ENCODE assay signal across 15 cellular contexts in genomic region chr9:91182429-91182828, GRCh38.
DNase-seq lines count a peak whose midpoint lies in the region; ATAC-seq, FAIRE-seq and TF ChIP-seq lines count a peak whose summit lies in the region.
"Had no signal": no experiment of that assay in that cellular context is flagged by ENCODE, and none has a peak within 500 bp of the region (broad histone marks: within the 10 kb centered on the region; RNA-seq: fewer than 3 reads in every experiment).

No MANE protein-coding gene starts in this region.

- H3K4me2 ChIP-seq in OCI-LY7 (ENCODE audit: low read length): peak overlapping the region; percentile 70
- H3K4me2 ChIP-seq: smooth muscle cell had no signal

- H3K9me2 ChIP-seq in OCI-LY7 (ENCODE audit: insufficient read depth, low read length): no peaks in the 10 kb centered on the region

- no peaks in the 10 kb centered on the region for H3K27me3 Mint-ChIP-seq in naive thymus-derived CD8-positive, alpha-beta T cell
- H3K27me3 Mint-ChIP-seq: CD8-positive, alpha-beta memory T cell had no signal

- H3K9me3 ChIP-seq in OCI-LY7 (ENCODE audit: low read length): no peaks in the 10 kb centered on the region
- H3K9me3 ChIP-seq in esophagus squamous epithelium: no peaks in the 10 kb centered on the region
- H3K9me3 ChIP-seq in SJCRH30 (replicated peaks): no peaks in the 10 kb centered on the region

- TF ChIP-seq POLR2A in esophagus squamous epithelium (IDR thresholded peaks at IDR 0.05): no peak

- TF ChIP-seq CTCF in OCI-LY7 (conservative IDR thresholded peaks at IDR 0.05; ENCODE audit: low read length) (peak; percentile 30; the same call in 1 of the 2 replicates), esophagus squamous epithelium (IDR thresholded peaks at IDR 0.05) (no peak), D721Med (IDR thresholded peaks at IDR 0.05; ENCODE audit: insufficient read depth, missing control alignments) (no peak)

- no peak for FAIRE-seq in D721Med (lab: Jason Lieb, UNC)
- FAIRE-seq: astrocyte had no signal

- H2AFZ ChIP-seq in OCI-LY7 (ENCODE audit: low read length): peak overlapping the region; percentile 74; the same call in 1 of the 2 replicates

- no peak overlapping the region for H3K27ac Mint-ChIP-seq in naive thymus-derived CD8-positive, alpha-beta T cell

- peaks cover 44% of the 10 kb centered on the region for H3K4me1 ChIP-seq in OCI-LY7 (ENCODE audit: insufficient read depth, low read length, poor library complexity, severe bottlenecking)
- H3K4me1 ChIP-seq in esophagus squamous epithelium: peaks cover 11 to 61% (median 27%) of the 10 kb centered on the region in 3 donors
- H3K4me1 ChIP-seq in SJCRH30: no peaks in the 10 kb centered on the region

- H3K36me3 ChIP-seq in OCI-LY7 (ENCODE audit: insufficient read depth, low read length) (no peaks in the 10 kb centered on the region), esophagus squamous epithelium (no peaks in the 10 kb centered on the region), SJCRH30 (no peaks in the 10 kb centered on the region)

- no peaks in the 10 kb centered on the region for H4K20me1 ChIP-seq in OCI-LY7 (ENCODE audit: insufficient read depth, low read length)

- no peaks in the 10 kb centered on the region for H3K9me3 Mint-ChIP-seq in naive thymus-derived CD8-positive, alpha-beta T cell
- H3K9me3 Mint-ChIP-seq: CD8-positive, alpha-beta memory T cell; neural crest cell had no signal

- intact Hi-C loops in OCI-LY7 (cut with micrococcal nuclease; ENCODE audit: unreplicated experiment) (no loop called here), esophagus squamous epithelium (cut with DNase I) (no loop called here)

- BruUV-seq in OCI-LY7 (replicated peaks; lab: Mats Ljungman, UMichigan): no TSS peak

- DNase-seq in DMS53 (lab: John Stamatoyannopoulos, UW) (peak; percentile 14), DMS53 treated with DMSO at 0.1 percent for 48 hours (lab: John Stamatoyannopoulos, UW; ENCODE audit: unreplicated experiment) (no peak), OCI-LY7 (ENCODE audit: low spot score) (no peak), esophagus squamous epithelium (lab: John Stamatoyannopoulos, UW) (no peak), putamen (ENCODE audit: low spot score) (peak; percentile 59), D721Med (ENCODE audit: insufficient read length, low spot score) (no peak), SJCRH30 (no peak)
- DNase-seq in naive thymus-derived CD8-positive, alpha-beta T cell: no peak
- DNase-seq: CD8-positive, alpha-beta memory T cell; left cardiac atrium; NCI-H187 treated with DMSO at 0.1 percent for 48 hours had no signal

- peak overlapping the region; percentile 69 for H3K27ac ChIP-seq in OCI-LY7 (ENCODE audit: low read depth, low read length, poor library complexity, severe bottlenecking)
- H3K27ac ChIP-seq in esophagus squamous epithelium: peak overlapping the region; percentile 47 to 62 (median 56)
- no peak overlapping the region for H3K27ac ChIP-seq in SJCRH30
- H3K27ac ChIP-seq: 22Rv1 had no signal

- H3K4me3 ChIP-seq in OCI-LY7 (ENCODE audit: low read depth, low read length, poor library complexity, severe bottlenecking): peak overlapping the region; percentile 30
- H3K4me3 ChIP-seq in esophagus squamous epithelium: no peak overlapping the region
- H3K4me3 ChIP-seq in SJCRH30: no peak overlapping the region
- H3K4me3 ChIP-seq: smooth muscle cell had no signal

- POLR2A ChIA-PET in OCI-LY7 (lab: Charles Lee): interaction anchor here (0.6 to 1.3 kb wide), 4 partner anchors 10 to 233 kb away, joined by 3 to 5 read pairs (median 3); no protein-coding TSS in a partner anchor
- POLR2A ChIA-PET in naive thymus-derived CD8-positive, alpha-beta T cell (lab: Charles Lee): no interaction called here

- WGBS in esophagus squamous epithelium, 2 donors: 46 to 54% methylated on average over 6 of the region's 6 CpGs

- peaks cover 9 to 15% (median 12%) of the 10 kb centered on the region in 4 donors for H3K4me1 Mint-ChIP-seq in naive thymus-derived CD8-positive, alpha-beta T cell
- H3K4me1 Mint-ChIP-seq: neural crest cell had no signal

- H3K4me3 Mint-ChIP-seq in naive thymus-derived CD8-positive, alpha-beta T cell: no peak overlapping the region
- H3K4me3 Mint-ChIP-seq: CD8-positive, alpha-beta memory T cell; neural crest cell had no signal

- CTCF ChIA-PET in OCI-LY7 (lab: Charles Lee; ENCODE audit: unreplicated experiment): no interaction called here

- H3K79me2 ChIP-seq in OCI-LY7 (ENCODE audit: insufficient read depth, low read depth, low read length): no peaks in the 10 kb centered on the region

- H3K27me3 ChIP-seq in esophagus squamous epithelium: no peaks in the 10 kb centered on the region
- no peaks in the 10 kb centered on the region for H3K27me3 ChIP-seq in SJCRH30

- no peaks in the 10 kb centered on the region for H3K36me3 Mint-ChIP-seq in naive thymus-derived CD8-positive, alpha-beta T cell

- no peak for ATAC-seq in naive thymus-derived CD8-positive, alpha-beta T cell
- ATAC-seq: left cardiac atrium had no signal

Comparison
In these comparisons a context has a peak if more than half of its experiments do, and no peak if none do; other contexts are left out.
1. DNase-seq: peak in DMS53 (single experiment) and putamen (single experiment); none in DMS53 treated with DMSO at 0.1 percent for 48 hours (single experiment), OCI-LY7 (single experiment), esophagus squamous epithelium (single experiment), D721Med (single experiment), naive thymus-derived CD8-positive, alpha-beta T cell (0 of 10) and SJCRH30 (0 of 2).